ENCODE assay signal across 21 cellular contexts in genomic region chr9:112790231-112790774, GRCh38. TPM values are rescaled to one million over a fixed set of nuclear protein-coding genes. Genes with fewer than 3 reads are reported as not detected.
A peak's percentile ranks its signal among the peaks of the same experiment; 100 is the strongest.
DNase-seq lines count a peak whose midpoint lies in the region; ATAC-seq, FAIRE-seq and TF ChIP-seq lines count a peak whose summit lies in the region.
"Had no signal": no experiment of that assay in that cellular context is flagged by ENCODE, and none has a peak within 500 bp of the region (broad histone marks: within the 10 kb centered on the region; RNA-seq: fewer than 3 reads in every experiment).

No MANE protein-coding gene starts in this region.

- H3K27ac Mint-ChIP-seq in astrocyte (ENCODE audit: unreplicated experiment) (peak overlapping the region; percentile 87), GM23338 (no peak overlapping the region)
- H3K27ac Mint-ChIP-seq: activated CD4-positive, alpha-beta T cell treated with anti-CD3 and anti-CD28 coated beads, Interleukin-2, amount 10 ng/mL, durations not matched to agents 24 days and 14 days; activated T-cell treated with anti-CD3 and anti-CD28 coated beads, Interleukin-2, amount 50 U/mL, for 72 hours; effector memory CD8-positive, alpha-beta T cell had no signal

- H3K36me3 ChIP-seq in astrocyte (ENCODE audit: insufficient read depth, low read length): no peaks in the 10 kb centered on the region
- H3K36me3 ChIP-seq in left lung: no peaks in the 10 kb centered on the region
- H3K36me3 ChIP-seq in upper lobe of right lung: no peaks in the 10 kb centered on the region
- H3K36me3 ChIP-seq in GM23338 (ENCODE audit: insufficient read depth): no peaks in the 10 kb centered on the region

- H3K9ac ChIP-seq in astrocyte (ENCODE audit: low read length): no peak overlapping the region

- TF ChIP-seq CTCF in astrocyte (IDR thresholded peaks at IDR 0.05; ENCODE audit: insufficient read depth, low read depth, low read length) (no peak), left lung (IDR thresholded peaks at IDR 0.05) (no peak), upper lobe of right lung (IDR thresholded peaks at IDR 0.05) (no peak), GM23338 (conservative IDR thresholded peaks at IDR 0.05; ENCODE audit: low read depth in 2 of 2) (no peak)

- H3K4me3 Mint-ChIP-seq in astrocyte (ENCODE audit: unreplicated experiment): no peak overlapping the region
- H3K4me3 Mint-ChIP-seq in GM23338: no peak overlapping the region
- H3K4me3 Mint-ChIP-seq: activated CD4-positive, alpha-beta T cell treated with anti-CD3 and anti-CD28 coated beads, Interleukin-2, amount 10 ng/mL, durations not matched to agents 24 days and 14 days; activated T-cell treated with anti-CD3 and anti-CD28 coated beads, Interleukin-2, amount 50 U/mL, for 72 hours; CD14-positive monocyte; effector memory CD8-positive, alpha-beta T cell; naive thymus-derived CD4-positive, alpha-beta T cell had no signal

- H3K27ac ChIP-seq in astrocyte (ENCODE audit: low read depth, low read length) (no peak overlapping the region), left lung (peak overlapping the region; percentile 1 to 78), upper lobe of right lung (peak overlapping the region; percentile 26), GM23338 (ENCODE audit: low read depth) (no peak overlapping the region)
- H3K27ac ChIP-seq: SK-N-MC had no signal

- H3K9me3 ChIP-seq in astrocyte (ENCODE audit: insufficient read depth, low read depth, low read length): no peaks in the 10 kb centered on the region
- no peaks in the 10 kb centered on the region for H3K9me3 ChIP-seq in left lung
- H3K9me3 ChIP-seq in upper lobe of right lung: no peaks in the 10 kb centered on the region

- no peak overlapping the region for H2AFZ ChIP-seq in astrocyte (ENCODE audit: low read depth, low read length)
- H2AFZ ChIP-seq in GM23338: no peak overlapping the region

- no peaks in the 10 kb centered on the region for H3K9me3 Mint-ChIP-seq in astrocyte (ENCODE audit: unreplicated experiment)
- no peaks in the 10 kb centered on the region for H3K9me3 Mint-ChIP-seq in GM23338
- H3K9me3 Mint-ChIP-seq: activated CD4-positive, alpha-beta T cell treated with anti-CD3 and anti-CD28 coated beads, Interleukin-2, amount 10 ng/mL, durations not matched to agents 24 days and 14 days; activated T-cell treated with anti-CD3 and anti-CD28 coated beads, Interleukin-2, amount 50 U/mL, for 72 hours; CD14-positive monocyte; effector memory CD8-positive, alpha-beta T cell had no signal

- H3K4me3 ChIP-seq in astrocyte (ENCODE audit: insufficient read depth, low read depth, low read length) (no peak overlapping the region), left lung (no peak overlapping the region), upper lobe of right lung (no peak overlapping the region), GM23338 (no peak overlapping the region)
- H3K4me3 ChIP-seq: coronary artery, SK-N-MC had no signal

- DNase-seq in HT1080 (ENCODE audit: low read depth): peak; percentile 19
- peak; percentile 53 for DNase-seq in astrocyte (ENCODE audit: low read depth)
- no peak for DNase-seq in left lung
- DNase-seq in upper lobe of right lung: no peak
- no peak for DNase-seq in GM23338 (ENCODE audit: low spot score)
- no peak for DNase-seq in activated T-cell treated with anti-CD3 and anti-CD28 coated beads for 4 hours
- DNase-seq: activated CD4-positive, alpha-beta T cell treated with anti-CD3 and anti-CD28 coated beads, Interleukin-2, amount 10 ng/mL, durations not matched to agents 24 days and 14 days; activated naive CD4-positive, alpha-beta T cell treated with Interleukin-2 at 50 U/mL for 16 hours; activated T-cell treated with anti-CD3 and anti-CD28 coated beads, Interleukin-2, amount 50 U/mL, for 72 hours; amniotic stem cell; effector memory CD8-positive, alpha-beta T cell; naive thymus-derived CD4-positive, alpha-beta T cell; NCI-H2171; NCI-H526; nucleus accumbens had no signal

- H3K79me2 ChIP-seq in astrocyte (ENCODE audit: insufficient read depth, low read length): peaks cover 17% of the 10 kb centered on the region
- peaks cover 3% of the 10 kb centered on the region; the same call in 1 of the 2 replicates for H3K79me2 ChIP-seq in GM23338 (replicated peaks; ENCODE audit: insufficient read depth)

- no peaks in the 10 kb centered on the region for H3K36me3 Mint-ChIP-seq in astrocyte (ENCODE audit: low read depth, unreplicated experiment)
- H3K36me3 Mint-ChIP-seq in GM23338 (ENCODE audit: low read depth): no peaks in the 10 kb centered on the region

- no peak for FAIRE-seq in astrocyte (lab: Jason Lieb, UNC)
- FAIRE-seq: HTR-8/SVneo, keratinocyte had no signal

- no peaks in the 10 kb centered on the region for H3F3A ChIP-seq in GM23338 (replicated peaks; ENCODE audit: low read depth)

- H3K4me2 ChIP-seq in astrocyte (ENCODE audit: low read length) (no peak overlapping the region), GM23338 (no peak overlapping the region)

- no peak for ATAC-seq in left lung
- no peak for ATAC-seq in upper lobe of right lung
- no peak for ATAC-seq in GM23338
- ATAC-seq in HG03159 (IDR thresholded peaks at IDR 0.05; ENCODE audit: unreplicated experiment): no peak
- ATAC-seq: activated T-cell treated with anti-CD3 and anti-CD28 coated beads, Interleukin-2, amount 50 U/mL, for 72 hours; effector memory CD8-positive, alpha-beta T cell; naive thymus-derived CD4-positive, alpha-beta T cell had no signal

- H3K4me1 Mint-ChIP-seq in astrocyte (ENCODE audit: low read depth, unreplicated experiment) (peaks cover 31% of the 10 kb centered on the region), GM23338 (peaks cover 3% of the 10 kb centered on the region; the same call in 2 of the 3 replicates)

- H4K20me1 ChIP-seq in astrocyte (ENCODE audit: insufficient read depth, low read length) (peaks cover 11% of the 10 kb centered on the region), GM23338 (replicated peaks; ENCODE audit: insufficient read depth) (peaks cover 8% of the 10 kb centered on the region; the same call in 1 of the 2 replicates)

- H3K9me2 ChIP-seq in GM23338 (ENCODE audit: insufficient read depth): no peaks in the 10 kb centered on the region

- no peaks in the 10 kb centered on the region for H3K4me1 ChIP-seq in astrocyte (ENCODE audit: insufficient read depth, low read length)
- H3K4me1 ChIP-seq in left lung: peaks cover 12 to 41% of the 10 kb centered on the region in 2 donors
- peaks cover 22% of the 10 kb centered on the region for H3K4me1 ChIP-seq in upper lobe of right lung
- no peaks in the 10 kb centered on the region; the same call in 1 of the 2 replicates for H3K4me1 ChIP-seq in GM23338 (ENCODE audit: insufficient read depth)

- no peaks in the 10 kb centered on the region for H3K27me3 ChIP-seq in astrocyte (ENCODE audit: insufficient read depth, low read length)
- H3K27me3 ChIP-seq in left lung: no peaks in the 10 kb centered on the region
- H3K27me3 ChIP-seq in upper lobe of right lung: no peaks in the 10 kb centered on the region
- no peaks in the 10 kb centered on the region for H3K27me3 ChIP-seq in GM23338 (ENCODE audit: insufficient read depth)

- intact Hi-C loops in left lung (cut with DNase I): no loop called here
- intact Hi-C loops in upper lobe of right lung (cut with DNase I): no loop called here

- H3K27me3 Mint-ChIP-seq in astrocyte (ENCODE audit: low read depth, unreplicated experiment): no peaks in the 10 kb centered on the region
- peaks cover 2% of the 10 kb centered on the region for H3K27me3 Mint-ChIP-seq in GM23338 (ENCODE audit: insufficient read depth, low read depth, poor library complexity)
- H3K27me3 Mint-ChIP-seq: activated CD4-positive, alpha-beta T cell treated with anti-CD3 and anti-CD28 coated beads, Interleukin-2, amount 10 ng/mL, durations not matched to agents 24 days and 14 days; effector memory CD8-positive, alpha-beta T cell; naive thymus-derived CD4-positive, alpha-beta T cell had no signal

RNA-seq across cellular contexts. Expression of gene SNX30, which starts 39.7 kb away (rescaled TPM):
- 7.7 and 8.1 TPM in 2 replicates for total RNA-seq in HT1080 (2014; rRNA removed; shearing (Covaris generic))
- 4.5 and 5.6 TPM in 2 replicates for polyA plus RNA-seq in HT1080 (2015; cell fraction: cytosol; rRNA removed)
- 6.3 and 7.5 TPM in 2 replicates for polyA plus RNA-seq in HT1080 (2015; cell fraction: nucleus; rRNA removed)
- total RNA-seq in astrocyte (12.8 and 14.4 TPM in 2 replicates), left lung (10 to 100 TPM; 51.2 to 69.4 TPM), upper lobe of right lung (76.3 TPM)
- total RNA-seq in GM23338 (2014; rRNA removed; shearing (Covaris generic)): 12.0 and 17.8 TPM in 2 replicates
- 2.1 and 2.2 TPM in 2 replicates for polyA plus RNA-seq in GM23338 (2016; fragmentation: Nextera tagmentation; extraction: Ambion mirVana)

Comparison
In these comparisons a context has a peak if more than half of its experiments do, and no peak if none do; other contexts are left out.
1. DNase-seq: peak in HT1080 (single experiment) and astrocyte (single experiment); none in left lung (0 of 2), upper lobe of right lung (single experiment), GM23338 (single experiment) and activated T-cell treated with anti-CD3 and anti-CD28 coated beads for 4 hours (single experiment).
2. H3K27ac ChIP-seq: peak in left lung (2 of 2) and upper lobe of right lung (single experiment); none in astrocyte (single experiment) and GM23338 (single experiment).